In the genomic region with DNA sequence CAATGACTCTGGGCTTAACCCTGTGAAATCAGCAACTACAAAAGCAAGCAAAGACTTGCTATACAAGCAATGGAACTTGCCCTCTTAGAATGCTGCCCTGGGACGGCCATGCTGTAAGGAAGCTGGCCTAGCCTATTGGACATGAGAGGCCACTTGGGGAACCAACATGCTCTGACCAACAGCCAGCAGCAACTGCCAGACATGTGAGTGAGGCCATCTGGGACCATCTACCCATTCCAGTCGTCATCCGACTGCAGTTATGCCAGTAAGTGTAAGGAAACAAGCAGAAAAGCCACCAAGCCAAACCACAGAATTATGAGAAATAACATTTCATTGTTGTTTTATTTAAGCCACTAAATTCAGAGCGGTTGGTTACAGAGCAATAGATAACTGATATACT, we compare ENCODE assay signal across 24 cellular contexts. TPM values are rescaled to one million over a fixed set of nuclear protein-coding genes. Genes with fewer than 3 reads are reported as not detected.
DNase-seq lines count a peak whose midpoint lies in the region; ATAC-seq and TF ChIP-seq lines count a peak whose summit lies in the region.
"Had no signal": no experiment of that assay in that cellular context is flagged by ENCODE, and none has a peak within 500 bp of the region (broad histone marks: within the 10 kb centered on the region; RNA-seq: fewer than 3 reads in every experiment).

No MANE protein-coding gene starts in this region.

- H3K9me3 ChIP-seq in psoas muscle = no peaks in the 10 kb centered on the region
- H3K9me3 ChIP-seq: adrenal gland, Caco-2, esophagus muscularis mucosa, transverse colon had no signal

- ATAC-seq in psoas muscle (peak in 2 of 4 donors; percentile 32 to 41), HG03439 (IDR thresholded peaks at IDR 0.05; ENCODE audit: unreplicated experiment) (no peak)
- ATAC-seq: SK-N-SH treated with all-trans-retinoic acid at 6 μM for 48 hours; stimulated activated naive CD8-positive, alpha-beta T cell treated with anti-CD3 and anti-CD28 coated beads, Interleukin-15, amount 100 ng/mL, for 72 hours had no signal

- no peaks in the 10 kb centered on the region for H3K9me3 Mint-ChIP-seq in activated T-cell treated with anti-CD3 and anti-CD28 coated beads, Interleukin-2, amount 50 U/mL, for 24 hours
- H3K9me3 Mint-ChIP-seq: stimulated activated naive CD8-positive, alpha-beta T cell treated with anti-CD3 and anti-CD28 coated beads, Interleukin-15, amount 100 ng/mL, for 72 hours; T-helper 2 cell treated with Interferon-gamma antibody and Interleukin-4, amounts not matched to agents 5 μg/mL and 100 μg/mL, for 36 hours had no signal

- no peaks in the 10 kb centered on the region for H3K27me3 ChIP-seq in psoas muscle (ENCODE audit: insufficient read depth in 3 of 3, low read length in 2 of 3)
- H3K27me3 ChIP-seq: adrenal gland, esophagus muscularis mucosa, heart left ventricle, transverse colon had no signal

- H3K4me3 ChIP-seq in fibroblast of the aortic adventitia (ENCODE audit: low read depth, low read length) (no peak overlapping the region), psoas muscle (no peak overlapping the region)
- H3K4me3 ChIP-seq: adrenal gland, esophagus muscularis mucosa, heart left ventricle, transverse colon had no signal

- no peaks in the 10 kb centered on the region for H3K27me3 Mint-ChIP-seq in activated T-cell treated with anti-CD3 and anti-CD28 coated beads, Interleukin-2, amount 50 U/mL, for 24 hours
- H3K27me3 Mint-ChIP-seq: stimulated activated naive CD8-positive, alpha-beta T cell treated with anti-CD3 and anti-CD28 coated beads, Interleukin-15, amount 100 ng/mL, for 72 hours had no signal

- H3K27ac Mint-ChIP-seq in activated T-cell treated with anti-CD3 and anti-CD28 coated beads, Interleukin-2, amount 50 U/mL, for 24 hours = peak overlapping the region; percentile 23
- H3K27ac Mint-ChIP-seq: stimulated activated naive CD8-positive, alpha-beta T cell treated with anti-CD3 and anti-CD28 coated beads, Interleukin-15, amount 100 ng/mL, for 72 hours; T-helper 2 cell treated with Interferon-gamma antibody and Interleukin-4, amounts not matched to agents 5 μg/mL and 100 μg/mL, for 36 hours had no signal

- H3K27ac ChIP-seq in psoas muscle = peak overlapping the region; percentile 62
- H3K27ac ChIP-seq: 22Rv1, adrenal gland, esophagus muscularis mucosa, transverse colon had no signal

- H3K36me3 ChIP-seq in psoas muscle (ENCODE audit: insufficient read depth in 1 of 2, low read depth in 1 of 2) = peaks cover 0 to 6% of the 10 kb centered on the region in 2 donors
- H3K36me3 ChIP-seq: adrenal gland, transverse colon had no signal

- no peak for TF ChIP-seq CTCF in fibroblast of the aortic adventitia (IDR thresholded peaks at IDR 0.05; ENCODE audit: insufficient read depth, low read length)
- no peak for TF ChIP-seq CTCF in psoas muscle (IDR thresholded peaks at IDR 0.05)

- H3K4me1 ChIP-seq in psoas muscle = peaks cover 39% of the 10 kb centered on the region
- H3K4me1 ChIP-seq: Caco-2 had no signal

- peaks cover 42% of the 10 kb centered on the region for H3K36me3 Mint-ChIP-seq in activated T-cell treated with anti-CD3 and anti-CD28 coated beads, Interleukin-2, amount 50 U/mL, for 24 hours (ENCODE audit: low read depth)

- WGBS in psoas muscle, 3 donors = 57 to 73% (median 57%) methylated on average over 4 of the region's 4 CpGs

- peaks cover 34% of the 10 kb centered on the region for H3K4me1 Mint-ChIP-seq in activated T-cell treated with anti-CD3 and anti-CD28 coated beads, Interleukin-2, amount 50 U/mL, for 24 hours (ENCODE audit: low read depth)

- no peak overlapping the region for H3K4me3 Mint-ChIP-seq in activated T-cell treated with anti-CD3 and anti-CD28 coated beads, Interleukin-2, amount 50 U/mL, for 24 hours
- H3K4me3 Mint-ChIP-seq: stimulated activated naive CD8-positive, alpha-beta T cell treated with anti-CD3 and anti-CD28 coated beads, Interleukin-15, amount 100 ng/mL, for 72 hours; T-helper 2 cell treated with Interferon-gamma antibody and Interleukin-4, amounts not matched to agents 5 μg/mL and 100 μg/mL, for 36 hours had no signal

- intact Hi-C loops in psoas muscle (cut with DNase I) = loop anchor here in 1 of 2 donors (5.0 kb wide), 1 partner anchor 34 kb away; no protein-coding TSS in a partner anchor

- no peak for DNase-seq in activated T-cell treated with anti-CD3 and anti-CD28 coated beads, Interleukin-2, amount 50 U/mL, for 24 hours
- DNase-seq in activated T-cell treated with anti-CD3 and anti-CD28 coated beads, Interleukin-2, amount 50 U/mL, for 1 hour = no peak
- DNase-seq in brain pericyte (ENCODE audit: low read depth, low spot score) (peak; percentile 56), fibroblast of the aortic adventitia (ENCODE audit: low read depth) (peak; percentile 67), psoas muscle (no peak), EL (no peak), ureter (ENCODE audit: low spot score) (no peak)
- DNase-seq: activated CD8-positive, alpha-beta memory T cell treated with anti-CD3 and anti-CD28 coated beads, Interleukin-2, amount 50 U/mL, for 4 hours; activated effector memory CD4-positive, alpha-beta T cell treated with anti-CD3 and anti-CD28 coated beads, Interleukin-2, amount 50 U/mL, for 16 hours; adrenal gland; Caco-2; DND-41; effector memory CD4-positive, alpha-beta T cell; KG1; NCI-H146; NCI-H510A treated with DMSO at 0.1 percent for 48 hours; stimulated activated naive CD8-positive, alpha-beta T cell treated with anti-CD3 and anti-CD28 coated beads, Interleukin-15, amount 100 ng/mL, for 72 hours; transverse colon had no signal

RNA-seq across cellular contexts. Expression of a gene that starts 40.9 kb away (rescaled TPM):
- total RNA-seq in fibroblast of the aortic adventitia (ENCODE audit: low replicate concordance) (45.6 and 49.8 TPM in 2 replicates), psoas muscle (10 to 100 TPM; 38.8 to 60.7 (median 50.4) TPM), ureter (74.8 TPM)
- polyA plus RNA-seq in psoas muscle = 10 to 100 TPM; 11.6 to 27.3 (median 12.3) TPM

Comparison
In these comparisons a context has a peak if more than half of its experiments do, and no peak if none do; other contexts are left out.
1. DNase-seq: peak in brain pericyte (single experiment) and fibroblast of the aortic adventitia (single experiment); none in activated T-cell treated with anti-CD3 and anti-CD28 coated beads, Interleukin-2, amount 50 U/mL, for 24 hours (single experiment), activated T-cell treated with anti-CD3 and anti-CD28 coated beads, Interleukin-2, amount 50 U/mL, for 1 hour (single experiment), psoas muscle (0 of 2), EL (single experiment) and ureter (single experiment).